ENCODE assay signal across 35 cellular contexts in the genomic region with DNA sequence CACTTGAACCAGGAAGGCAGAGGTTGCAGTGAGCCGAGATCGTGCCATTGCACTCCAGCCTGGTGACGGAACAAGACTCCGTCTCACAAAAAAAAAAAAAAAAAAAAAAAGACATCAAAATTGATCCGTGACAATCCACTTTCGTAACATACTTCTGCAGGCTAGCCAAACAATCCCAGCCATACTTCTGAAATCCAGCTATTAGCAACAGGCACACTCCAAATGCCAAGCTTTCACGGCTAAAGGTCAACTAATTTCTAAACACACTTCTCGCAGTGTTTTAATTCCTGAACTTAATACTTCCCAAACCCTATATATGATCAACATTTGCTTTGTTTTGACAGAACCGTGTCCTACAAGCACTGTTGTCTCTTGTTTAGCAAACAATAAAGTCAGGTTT.
"Had no signal": no experiment of that assay in that cellular context is flagged by ENCODE, and none has a peak within 500 bp of the region (broad histone marks: within the 10 kb centered on the region; RNA-seq: fewer than 3 reads in every experiment).

No MANE protein-coding gene starts in this region.

- H3K4me1 Mint-ChIP-seq: activated B cell treated with CpG ODN at 0.5 μM for 24 hours; activated T-helper 17 cell treated with anti-CD3 and anti-CD28 coated beads, Interleukin-2, amount 50 U/mL, for 72 hours had no signal

- DNase-seq: activated B cell treated with CpG ODN at 0.5 μM for 24 hours; activated CD4-positive, alpha-beta memory T cell treated with anti-CD3 and anti-CD28 coated beads for 36 hours; activated CD4-positive, alpha-beta T cell treated with anti-CD3 and anti-CD28 coated beads for 4 hours; activated CD4-positive, alpha-beta T cell treated with anti-CD3 and anti-CD28 coated beads, Interleukin-2, amount 10 ng/mL, durations not matched to agents 24 days and 14 days; activated CD4-positive, alpha-beta T cell treated with anti-CD3 and anti-CD28 coated beads, Interleukin-2, amount 50 U/mL, for 1 hour; activated CD4-positive, alpha-beta T cell treated with anti-CD3 and anti-CD28 coated beads, Interleukin-2, amount 50 U/mL, for 4 hours; activated CD4-positive, CD25-positive, alpha-beta regulatory T cell treated with anti-CD3 and anti-CD28 coated beads, Interleukin-2, amount 50 U/mL, for 72 hours; activated CD8-positive, alpha-beta memory T cell treated with anti-CD3 and anti-CD28 coated beads, Interleukin-2, amount 50 U/mL, for 4 hours; activated CD8-positive, alpha-beta T cell treated with anti-CD3 and anti-CD28 coated beads for 36 hours; activated effector memory CD4-positive, alpha-beta T cell treated with anti-CD3 and anti-CD28 coated beads, Interleukin-2, amount 50 U/mL, for 16 hours; activated gamma-delta T cell treated with Interleukin-2 at 50 U/mL for 16 hours; activated naive CD4-positive, alpha-beta T cell; activated naive CD4-positive, alpha-beta T cell treated with anti-CD3 and anti-CD28 coated beads for 36 hours; activated naive CD4-positive, alpha-beta T cell treated with anti-CD3 and anti-CD28 coated beads, Interleukin-2, amount 50 U/mL, for 16 hours; activated naive CD8-positive, alpha-beta T cell treated with anti-CD3 and anti-CD28 coated beads for 36 hours; activated T-cell treated with anti-CD3 and anti-CD28 coated beads for 4 hours; activated T-cell treated with anti-CD3 and anti-CD28 coated beads, Interleukin-2, amount 50 U/mL, for 1 hour; activated T-cell treated with anti-CD3 and anti-CD28 coated beads, Interleukin-2, amount 50 U/mL, for 4 hours; activated T-cell treated with anti-CD3 and anti-CD28 coated beads, Interleukin-2, amount 50 U/mL, for 72 hours; adrenal gland; amniotic stem cell; aorta; body of pancreas; brain microvascular endothelial cell; central memory CD4-positive, alpha-beta T cell; T-helper 1 cell; T-helper 2 cell; T-helper 9 cell had no signal

- H3K36me3 ChIP-seq: adrenal gland, brain microvascular endothelial cell, breast epithelium had no signal

- H3K9me3 Mint-ChIP-seq: activated CD4-positive, alpha-beta memory T cell treated with anti-CD3 and anti-CD28 coated beads for 36 hours; activated T-helper 17 cell treated with anti-CD3 and anti-CD28 coated beads, Interleukin-2, amount 50 U/mL, for 72 hours had no signal

- H3K27me3 Mint-ChIP-seq: activated B cell treated with CpG ODN at 0.5 μM for 24 hours; activated CD4-positive, alpha-beta memory T cell treated with anti-CD3 and anti-CD28 coated beads for 36 hours; activated CD4-positive, alpha-beta T cell treated with anti-CD3 and anti-CD28 coated beads, Interleukin-2, amount 10 ng/mL, durations not matched to agents 24 days and 14 days; activated CD8-positive, alpha-beta T cell treated with anti-CD3 and anti-CD28 coated beads for 36 hours; activated naive CD8-positive, alpha-beta T cell treated with anti-CD3 and anti-CD28 coated beads for 36 hours had no signal

- H3K4me3 ChIP-seq: adrenal gland, body of pancreas, breast epithelium had no signal

- H3K27me3 ChIP-seq: adrenal gland, body of pancreas, brain microvascular endothelial cell, breast epithelium had no signal

- H3K4me3 Mint-ChIP-seq: activated B cell treated with CpG ODN at 0.5 μM for 24 hours; activated CD4-positive, alpha-beta memory T cell treated with anti-CD3 and anti-CD28 coated beads for 36 hours; activated CD4-positive, alpha-beta T cell treated with anti-CD3 and anti-CD28 coated beads, Interleukin-2, amount 10 ng/mL, durations not matched to agents 24 days and 14 days; activated CD8-positive, alpha-beta T cell treated with anti-CD3 and anti-CD28 coated beads for 36 hours; activated naive CD4-positive, alpha-beta T cell treated with anti-CD3 and anti-CD28 coated beads for 36 hours; activated naive CD8-positive, alpha-beta T cell treated with anti-CD3 and anti-CD28 coated beads for 36 hours; activated T-cell treated with anti-CD3 and anti-CD28 coated beads, Interleukin-2, amount 50 U/mL, for 4 hours; activated T-cell treated with anti-CD3 and anti-CD28 coated beads, Interleukin-2, amount 50 U/mL, for 72 hours; activated T-helper 1 cell treated with anti-CD3 and anti-CD28 coated beads, Interleukin-12 subunit alpha, Interleukin-12 subunit beta, Interleukin-2, Interleukin-4 antibody, amounts not matched to agents 30 ng/mL and 10 ng/mL and 1 ng/mL, durations not matched to agents 14 hours and 24 hours and 36 hours; activated T-helper 17 cell treated with anti-CD3 and anti-CD28 coated beads, Interleukin-2, amount 50 U/mL, for 72 hours; T-helper 1 cell treated with Interleukin-12 subunit alpha and Interleukin-12 subunit beta and Interleukin-4 antibody, amounts not matched to agents 30 μg/mL and 1 μg/mL, for 36 hours; T-helper 2 cell treated with Interferon-gamma antibody and Interleukin-4, amounts not matched to agents 5 μg/mL and 100 μg/mL, for 36 hours had no signal

- H3K4me1 ChIP-seq: adrenal gland, body of pancreas, breast epithelium had no signal

- H3K9me3 ChIP-seq: adrenal gland, body of pancreas, breast epithelium had no signal

- H3K36me3 Mint-ChIP-seq: activated CD4-positive, alpha-beta memory T cell treated with anti-CD3 and anti-CD28 coated beads for 36 hours; activated naive CD8-positive, alpha-beta T cell treated with anti-CD3 and anti-CD28 coated beads for 36 hours had no signal

- H3K27ac ChIP-seq: adrenal gland, body of pancreas, brain microvascular endothelial cell, breast epithelium, VCaP had no signal

- ATAC-seq: activated CD8-positive, alpha-beta T cell treated with anti-CD3 and anti-CD28 coated beads for 36 hours; activated naive CD4-positive, alpha-beta T cell treated with anti-CD3 and anti-CD28 coated beads, Interleukin-2, amount 50 U/mL, for 72 hours; activated T-cell treated with anti-CD3 and anti-CD28 coated beads, Interleukin-2, amount 50 U/mL, for 4 hours; activated T-cell treated with anti-CD3 and anti-CD28 coated beads, Interleukin-2, amount 50 U/mL, for 72 hours; activated T-helper 17 cell treated with anti-CD3 and anti-CD28 coated beads, Interleukin-2, amount 50 U/mL, for 72 hours; body of pancreas had no signal

- H3K27ac Mint-ChIP-seq: activated B cell treated with CpG ODN at 0.5 μM for 24 hours; activated CD4-positive, alpha-beta memory T cell treated with anti-CD3 and anti-CD28 coated beads for 36 hours; activated CD4-positive, alpha-beta T cell treated with anti-CD3 and anti-CD28 coated beads, Interleukin-2, amount 10 ng/mL, durations not matched to agents 24 days and 14 days; activated CD8-positive, alpha-beta T cell treated with anti-CD3 and anti-CD28 coated beads for 36 hours; activated naive CD4-positive, alpha-beta T cell treated with anti-CD3 and anti-CD28 coated beads for 36 hours; activated naive CD4-positive, alpha-beta T cell treated with anti-CD3 and anti-CD28 coated beads, Interleukin-2, amount 50 U/mL, for 72 hours; activated naive CD8-positive, alpha-beta T cell treated with anti-CD3 and anti-CD28 coated beads for 36 hours; activated T-cell treated with anti-CD3 and anti-CD28 coated beads, Interleukin-2, amount 50 U/mL, for 72 hours; activated T-helper 1 cell treated with anti-CD3 and anti-CD28 coated beads, Interleukin-12 subunit alpha, Interleukin-12 subunit beta, Interleukin-2, Interleukin-4 antibody, amounts not matched to agents 30 ng/mL and 10 ng/mL and 1 ng/mL, durations not matched to agents 14 hours and 24 hours and 36 hours; activated T-helper 17 cell treated with anti-CD3 and anti-CD28 coated beads, Interleukin-2, amount 50 U/mL, for 72 hours; T-helper 1 cell treated with Interleukin-12 subunit alpha and Interleukin-12 subunit beta and Interleukin-4 antibody, amounts not matched to agents 30 μg/mL and 1 μg/mL, for 36 hours; T-helper 2 cell treated with Interferon-gamma antibody and Interleukin-4, amounts not matched to agents 5 μg/mL and 100 μg/mL, for 36 hours had no signal
